ENCODE assay signal across 24 cellular contexts in the genomic region with DNA sequence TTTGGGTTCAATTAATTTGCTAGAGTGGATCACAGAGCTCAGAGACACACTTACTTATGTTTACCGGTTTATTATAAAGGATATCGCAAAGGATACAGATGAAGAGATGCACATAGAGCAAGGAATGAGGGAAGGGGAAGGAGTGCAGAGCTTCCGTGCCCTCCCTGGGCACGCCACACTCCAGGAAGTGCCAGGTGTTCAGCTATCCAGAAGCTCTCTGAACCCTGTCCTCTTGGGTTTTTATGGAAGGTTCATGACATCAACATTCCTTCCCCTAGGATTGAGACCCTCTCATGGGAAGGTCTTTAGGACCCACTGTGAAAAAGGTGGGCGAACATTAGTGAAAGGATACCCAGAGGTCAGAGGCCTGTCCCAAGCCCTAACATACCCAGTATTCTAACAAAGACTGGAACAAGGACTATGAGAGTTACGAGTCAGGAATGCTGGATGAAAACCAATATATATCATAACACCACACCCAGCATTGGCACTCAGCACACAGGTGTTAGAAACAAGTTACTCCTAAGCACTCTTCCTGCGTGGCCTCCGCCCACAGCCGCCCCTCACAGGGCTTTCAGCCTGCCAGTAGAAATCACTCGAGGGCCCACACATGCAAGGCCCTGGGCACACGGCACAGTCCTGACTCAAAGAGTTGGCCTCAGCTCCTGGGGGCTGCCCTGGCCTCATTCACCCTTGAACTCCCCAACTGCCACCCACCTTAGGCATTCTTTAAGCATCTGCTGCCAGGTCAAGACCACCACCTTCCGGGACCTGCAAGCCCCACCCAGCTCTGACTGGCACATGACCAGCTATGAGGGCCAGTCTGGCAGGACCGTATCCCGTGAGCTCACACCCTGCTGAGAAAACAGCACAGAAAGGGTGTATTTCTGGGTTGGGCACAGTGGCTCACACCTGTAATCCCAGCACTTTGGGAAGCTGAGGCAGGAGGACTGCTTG. TPM values are rescaled to one million over a fixed set of nuclear protein-coding genes. Genes with fewer than 3 reads are reported as not detected.
DNase-seq lines count a peak whose midpoint lies in the region; ATAC-seq and TF ChIP-seq lines count a peak whose summit lies in the region.
"Had no signal": no experiment of that assay in that cellular context is flagged by ENCODE, and none has a peak within 500 bp of the region (broad histone marks: within the 10 kb centered on the region; RNA-seq: fewer than 3 reads in every experiment).

No MANE protein-coding gene starts in this region.

- H3K9me3 ChIP-seq in HEK293 (ENCODE audit: control insufficient read depth, insufficient read depth, low read depth, low read length) (no peaks in the 10 kb centered on the region), Peyer's patch (no peaks in the 10 kb centered on the region)
- H3K9me3 ChIP-seq: BLaER1 treated with 17β-estradiol and CSF1 and Interleukin-3, amounts not matched to agents 10 nM and 100 nM; Caco-2; lower lobe of right lung; SJCRH30 had no signal

- H3K27me3 ChIP-seq in Peyer's patch = no peaks in the 10 kb centered on the region
- no peaks in the 10 kb centered on the region for H3K27me3 ChIP-seq in foreskin keratinocyte
- H3K27me3 ChIP-seq: SJCRH30 had no signal

- ATAC-seq in foreskin keratinocyte = peak; percentile 39
- ATAC-seq in GM18511 (IDR thresholded peaks at IDR 0.05; ENCODE audit: unreplicated experiment) = no peak
- ATAC-seq: stimulated activated memory B cell treated with anti-CD40 and anti-IgM and Interleukin-4, amounts not matched to agents 10 μg/mL and 1 μg/mL and 100 μg/mL, for 72 hours; T-cell had no signal

- H3K27ac ChIP-seq in HEK293 (ENCODE audit: extremely low read depth, low read depth, low read length) = no peak overlapping the region
- H3K27ac ChIP-seq in Peyer's patch = peak overlapping the region in 3 of 4 donors; percentile 17 to 69 (median 65)
- H3K27ac ChIP-seq in foreskin keratinocyte = peak overlapping the region; percentile 30
- H3K27ac ChIP-seq: BLaER1 treated with 17β-estradiol and CSF1 and Interleukin-3, amounts not matched to agents 10 nM and 100 nM; GM23248; lower lobe of right lung; SJCRH30 had no signal

- no peak for TF ChIP-seq POLR2A in Peyer's patch (IDR thresholded peaks at IDR 0.05)

- H3K4me3 ChIP-seq in HEK293 (ENCODE audit: low read depth, low read length) (no peak overlapping the region), Peyer's patch (no peak overlapping the region)
- H3K4me3 ChIP-seq: BLaER1 treated with 17β-estradiol and CSF1 and Interleukin-3, amounts not matched to agents 10 nM and 100 nM; GM23248; lower lobe of right lung; SJCRH30 had no signal

- peaks cover 0 to 7% of the 10 kb centered on the region in 2 experiments; a peak in 1 of 3 replicates for H3K36me3 ChIP-seq in HEK293 (ENCODE audit: control insufficient read depth in 2 of 2, insufficient read depth in 1 of 2, low read length in 2 of 2)
- peaks cover 0 to 5% (median 0%) of the 10 kb centered on the region in 3 donors for H3K36me3 ChIP-seq in Peyer's patch
- H3K36me3 ChIP-seq: SJCRH30 had no signal

- DNase-seq in Peyer's patch (no peak), foreskin keratinocyte (peak in 1 of 2 donors; percentile 42), GM10266 (ENCODE audit: extremely low spot score) (no peak), NCI-H2081 (lab: John Stamatoyannopoulos, UW) (no peak)
- peak; percentile 22 for DNase-seq in stimulated activated CD8-positive, alpha-beta memory T cell treated with anti-CD3 and anti-CD28 coated beads, Interleukin-4, amount 100 ng/mL, for 48 hours
- DNase-seq: activated CD4-positive, alpha-beta memory T cell treated with anti-CD3 and anti-CD28 coated beads, Interleukin-2, amount 10 ng/mL, durations not matched to agents 7 days and 5 days; activated effector memory CD4-positive, alpha-beta T cell treated with anti-CD3 and anti-CD28 coated beads, Interleukin-2, amount 50 U/mL, for 16 hours; activated T-cell treated with anti-CD3 and anti-CD28 coated beads for 4 hours; DMS79; effector CD8-positive, alpha-beta T cell; GM23248; Kasumi-1; lower lobe of right lung; NCI-H1092; NCI-H1930; NCI-H345; SJCRH30; stimulated activated CD4-positive, alpha-beta T cell treated with anti-CD3 and anti-CD28 coated beads, Interleukin-2, amount 100 ng/mL, for 24 hours had no signal

- CTCF ChIA-PET in HEK293 (lab: Yijun Ruan, JAX) = interaction anchor here (0.6 to 5.2 kb wide), 4 partner anchors 9 to 150 kb away, joined by 3 to 15 read pairs (median 4); partner anchors contain the start of gene TYSND1

- POLR2A ChIA-PET in HEK293 (lab: Yijun Ruan, JAX) = interaction anchor here (0.6 to 1.8 kb wide), 3 partner anchors 8 to 923 kb away, joined by 3 to 14 read pairs (median 6); partner anchors contain the start of genes SAR1A and TYSND1

- TF ChIP-seq CTCF in HEK293 (tag by site-specific recombination; IDR thresholded peaks at IDR 0.05) (no peak), Peyer's patch (IDR thresholded peaks at IDR 0.05) (peak in 3 of 6 experiments; percentile 10 to 37 (median 24)), foreskin keratinocyte (conservative IDR thresholded peaks at IDR 0.05) (no peak), GM10266 (IDR thresholded peaks at IDR 0.05; ENCODE audit: control insufficient read depth, insufficient read depth, low read depth, missing control alignments) (no peak)

- H3K4me1 ChIP-seq in HEK293 (ENCODE audit: control insufficient read depth, insufficient read depth, low read length) (no peaks in the 10 kb centered on the region), Peyer's patch (no peaks in the 10 kb centered on the region), foreskin keratinocyte (peaks cover 11% of the 10 kb centered on the region)

TF ChIP-seq in HEK293, 187 proteins besides CTCF, POLR2A, EP300 and RAD21:
- TF ChIP-seq ZNF184 (tag by site-specific recombination; IDR thresholded peaks at IDR 0.05) (no peak), ZFHX2 (tag by site-specific recombination; conservative IDR thresholded peaks at IDR 0.05) (peak; percentile 66), EGR2 (tag by site-specific recombination; IDR thresholded peaks at IDR 0.05; ENCODE audit: low read depth) (peak; percentile 79), KLF1 (tag by site-specific recombination; IDR thresholded peaks at IDR 0.05) (peak; percentile 58)

RNA-seq across cellular contexts. Expression of gene AIFM2, which starts 5.6 kb away (rescaled TPM):
- total RNA-seq in Peyer's patch (10 to 100 TPM; 18.7 to 29.2 (median 23.8) TPM), foreskin keratinocyte (2.7 and 2.8 TPM in 2 replicates)
- polyA plus RNA-seq in foreskin keratinocyte = 3.7 and 3.9 TPM in 2 replicates

RNA-seq across cellular contexts. Expression of gene TYSND1, which starts 8.3 kb away (rescaled TPM):
- total RNA-seq in Peyer's patch (10 to 100 TPM; 18.2 to 25.9 (median 21.7) TPM), foreskin keratinocyte (12.2 and 12.3 TPM in 2 replicates)
- 11.6 and 12.0 TPM in 2 replicates for polyA plus RNA-seq in foreskin keratinocyte

RNA-seq across cellular contexts. Expression of gene SAR1A, which starts 32.1 kb away (rescaled TPM):
- 10 to 100 TPM; 30.3 to 52.0 (median 35.1) TPM for total RNA-seq in Peyer's patch
- 85.2 and 85.7 TPM in 2 replicates for total RNA-seq in foreskin keratinocyte
- 44.2 and 48.0 TPM in 2 replicates for polyA plus RNA-seq in foreskin keratinocyte
